In the genomic region with DNA sequence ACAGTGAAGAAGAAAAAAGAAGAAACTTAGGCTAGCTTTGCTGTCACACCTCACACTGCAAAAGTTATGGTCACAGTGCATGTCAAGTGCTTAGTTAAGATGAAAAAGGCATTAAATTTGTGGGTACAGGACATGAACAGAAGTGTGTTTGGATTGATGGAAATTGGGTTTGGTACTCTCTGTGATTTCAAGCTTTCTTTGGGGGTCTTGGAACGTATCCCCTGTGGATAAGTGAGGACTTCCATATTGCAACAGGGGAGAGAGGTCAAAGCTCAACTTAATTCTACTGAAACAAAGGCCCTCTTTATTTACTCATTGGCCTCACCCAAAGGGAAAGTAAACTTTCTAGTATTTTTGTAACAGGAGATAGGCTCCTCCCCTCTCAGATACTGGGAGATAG, we compare ENCODE assay signal across 3 cellular contexts.
TF ChIP-seq lines count a peak whose summit lies in the region.

No MANE protein-coding gene starts in this region.

TF ChIP-seq in GM23338, 12 proteins besides CTCF, POLR2A, EP300 and RAD21 (continued from another document and continues in another):
- TF ChIP-seq, protein P1, sequence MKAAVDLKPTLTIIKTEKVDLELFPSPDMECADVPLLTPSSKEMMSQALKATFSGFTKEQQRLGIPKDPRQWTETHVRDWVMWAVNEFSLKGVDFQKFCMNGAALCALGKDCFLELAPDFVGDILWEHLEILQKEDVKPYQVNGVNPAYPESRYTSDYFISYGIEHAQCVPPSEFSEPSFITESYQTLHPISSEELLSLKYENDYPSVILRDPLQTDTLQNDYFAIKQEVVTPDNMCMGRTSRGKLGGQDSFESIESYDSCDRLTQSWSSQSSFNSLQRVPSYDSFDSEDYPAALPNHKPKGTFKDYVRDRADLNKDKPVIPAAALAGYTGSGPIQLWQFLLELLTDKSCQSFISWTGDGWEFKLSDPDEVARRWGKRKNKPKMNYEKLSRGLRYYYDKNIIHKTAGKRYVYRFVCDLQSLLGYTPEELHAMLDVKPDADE (IDR thresholded peaks at IDR 0.05), result no peak
- TF ChIP-seq, protein P2, sequence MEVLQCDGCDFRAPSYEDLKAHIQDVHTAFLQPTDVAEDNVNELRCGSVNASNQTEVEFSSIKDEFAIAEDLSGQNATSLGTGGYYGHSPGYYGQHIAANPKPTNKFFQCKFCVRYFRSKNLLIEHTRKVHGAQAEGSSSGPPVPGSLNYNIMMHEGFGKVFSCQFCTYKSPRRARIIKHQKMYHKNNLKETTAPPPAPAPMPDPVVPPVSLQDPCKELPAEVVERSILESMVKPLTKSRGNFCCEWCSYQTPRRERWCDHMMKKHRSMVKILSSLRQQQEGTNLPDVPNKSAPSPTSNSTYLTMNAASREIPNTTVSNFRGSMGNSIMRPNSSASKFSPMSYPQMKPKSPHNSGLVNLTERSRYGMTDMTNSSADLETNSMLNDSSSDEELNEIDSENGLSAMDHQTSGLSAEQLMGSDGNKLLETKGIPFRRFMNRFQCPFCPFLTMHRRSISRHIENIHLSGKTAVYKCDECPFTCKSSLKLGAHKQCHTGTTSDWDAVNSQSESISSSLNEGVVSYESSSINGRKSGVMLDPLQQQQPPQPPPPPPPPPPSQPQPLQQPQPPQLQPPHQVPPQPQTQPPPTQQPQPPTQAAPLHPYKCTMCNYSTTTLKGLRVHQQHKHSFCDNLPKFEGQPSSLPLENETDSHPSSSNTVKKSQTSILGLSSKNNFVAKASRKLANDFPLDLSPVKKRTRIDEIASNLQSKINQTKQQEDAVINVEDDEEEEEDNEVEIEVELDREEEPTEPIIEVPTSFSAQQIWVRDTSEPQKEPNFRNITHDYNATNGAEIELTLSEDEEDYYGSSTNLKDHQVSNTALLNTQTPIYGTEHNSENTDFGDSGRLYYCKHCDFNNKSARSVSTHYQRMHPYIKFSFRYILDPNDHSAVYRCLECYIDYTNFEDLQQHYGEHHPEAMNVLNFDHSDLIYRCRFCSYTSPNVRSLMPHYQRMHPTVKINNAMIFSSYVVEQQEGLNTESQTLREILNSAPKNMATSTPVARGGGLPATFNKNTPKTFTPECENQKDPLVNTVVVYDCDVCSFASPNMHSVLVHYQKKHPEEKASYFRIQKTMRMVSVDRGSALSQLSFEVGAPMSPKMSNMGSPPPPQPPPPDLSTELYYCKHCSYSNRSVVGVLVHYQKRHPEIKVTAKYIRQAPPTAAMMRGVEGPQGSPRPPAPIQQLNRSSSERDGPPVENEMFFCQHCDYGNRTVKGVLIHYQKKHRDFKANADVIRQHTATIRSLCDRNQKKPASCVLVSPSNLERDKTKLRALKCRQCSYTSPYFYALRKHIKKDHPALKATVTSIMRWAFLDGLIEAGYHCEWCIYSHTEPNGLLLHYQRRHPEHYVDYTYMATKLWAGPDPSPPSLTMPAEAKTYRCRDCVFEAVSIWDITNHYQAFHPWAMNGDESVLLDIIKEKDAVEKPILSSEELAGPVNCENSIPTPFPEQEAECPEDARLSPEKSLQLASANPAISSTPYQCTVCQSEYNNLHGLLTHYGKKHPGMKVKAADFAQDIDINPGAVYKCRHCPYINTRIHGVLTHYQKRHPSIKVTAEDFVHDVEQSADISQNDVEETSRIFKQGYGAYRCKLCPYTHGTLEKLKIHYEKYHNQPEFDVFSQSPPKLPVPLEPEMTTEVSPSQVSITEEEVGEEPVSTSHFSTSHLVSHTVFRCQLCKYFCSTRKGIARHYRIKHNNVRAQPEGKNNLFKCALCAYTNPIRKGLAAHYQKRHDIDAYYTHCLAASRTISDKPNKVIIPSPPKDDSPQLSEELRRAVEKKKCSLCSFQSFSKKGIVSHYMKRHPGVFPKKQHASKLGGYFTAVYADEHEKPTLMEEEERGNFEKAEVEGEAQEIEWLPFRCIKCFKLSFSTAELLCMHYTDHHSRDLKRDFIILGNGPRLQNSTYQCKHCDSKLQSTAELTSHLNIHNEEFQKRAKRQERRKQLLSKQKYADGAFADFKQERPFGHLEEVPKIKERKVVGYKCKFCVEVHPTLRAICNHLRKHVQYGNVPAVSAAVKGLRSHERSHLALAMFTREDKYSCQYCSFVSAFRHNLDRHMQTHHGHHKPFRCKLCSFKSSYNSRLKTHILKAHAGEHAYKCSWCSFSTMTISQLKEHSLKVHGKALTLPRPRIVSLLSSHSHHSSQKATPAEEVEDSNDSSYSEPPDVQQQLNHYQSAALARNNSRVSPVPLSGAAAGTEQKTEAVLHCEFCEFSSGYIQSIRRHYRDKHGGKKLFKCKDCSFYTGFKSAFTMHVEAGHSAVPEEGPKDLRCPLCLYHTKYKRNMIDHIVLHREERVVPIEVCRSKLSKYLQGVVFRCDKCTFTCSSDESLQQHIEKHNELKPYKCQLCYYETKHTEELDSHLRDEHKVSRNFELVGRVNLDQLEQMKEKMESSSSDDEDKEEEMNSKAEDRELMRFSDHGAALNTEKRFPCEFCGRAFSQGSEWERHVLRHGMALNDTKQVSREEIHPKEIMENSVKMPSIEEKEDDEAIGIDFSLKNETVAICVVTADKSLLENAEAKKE (CRISPR knock-in tag; IDR thresholded peaks at IDR 0.05), result no peak

TF ChIP-seq in WTC11, 78 proteins besides CTCF, POLR2A, EP300 and RAD21 (continued from another document):
- TF ChIP-seq, protein P3, sequence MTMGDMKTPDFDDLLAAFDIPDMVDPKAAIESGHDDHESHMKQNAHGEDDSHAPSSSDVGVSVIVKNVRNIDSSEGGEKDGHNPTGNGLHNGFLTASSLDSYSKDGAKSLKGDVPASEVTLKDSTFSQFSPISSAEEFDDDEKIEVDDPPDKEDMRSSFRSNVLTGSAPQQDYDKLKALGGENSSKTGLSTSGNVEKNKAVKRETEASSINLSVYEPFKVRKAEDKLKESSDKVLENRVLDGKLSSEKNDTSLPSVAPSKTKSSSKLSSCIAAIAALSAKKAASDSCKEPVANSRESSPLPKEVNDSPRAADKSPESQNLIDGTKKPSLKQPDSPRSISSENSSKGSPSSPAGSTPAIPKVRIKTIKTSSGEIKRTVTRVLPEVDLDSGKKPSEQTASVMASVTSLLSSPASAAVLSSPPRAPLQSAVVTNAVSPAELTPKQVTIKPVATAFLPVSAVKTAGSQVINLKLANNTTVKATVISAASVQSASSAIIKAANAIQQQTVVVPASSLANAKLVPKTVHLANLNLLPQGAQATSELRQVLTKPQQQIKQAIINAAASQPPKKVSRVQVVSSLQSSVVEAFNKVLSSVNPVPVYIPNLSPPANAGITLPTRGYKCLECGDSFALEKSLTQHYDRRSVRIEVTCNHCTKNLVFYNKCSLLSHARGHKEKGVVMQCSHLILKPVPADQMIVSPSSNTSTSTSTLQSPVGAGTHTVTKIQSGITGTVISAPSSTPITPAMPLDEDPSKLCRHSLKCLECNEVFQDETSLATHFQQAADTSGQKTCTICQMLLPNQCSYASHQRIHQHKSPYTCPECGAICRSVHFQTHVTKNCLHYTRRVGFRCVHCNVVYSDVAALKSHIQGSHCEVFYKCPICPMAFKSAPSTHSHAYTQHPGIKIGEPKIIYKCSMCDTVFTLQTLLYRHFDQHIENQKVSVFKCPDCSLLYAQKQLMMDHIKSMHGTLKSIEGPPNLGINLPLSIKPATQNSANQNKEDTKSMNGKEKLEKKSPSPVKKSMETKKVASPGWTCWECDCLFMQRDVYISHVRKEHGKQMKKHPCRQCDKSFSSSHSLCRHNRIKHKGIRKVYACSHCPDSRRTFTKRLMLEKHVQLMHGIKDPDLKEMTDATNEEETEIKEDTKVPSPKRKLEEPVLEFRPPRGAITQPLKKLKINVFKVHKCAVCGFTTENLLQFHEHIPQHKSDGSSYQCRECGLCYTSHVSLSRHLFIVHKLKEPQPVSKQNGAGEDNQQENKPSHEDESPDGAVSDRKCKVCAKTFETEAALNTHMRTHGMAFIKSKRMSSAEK (CRISPR knock-in tag; IDR thresholded peaks at IDR 0.05; ENCODE audit: borderline replicate concordance), result no peak

TF ChIP-seq in HepG2, 621 proteins besides CTCF, POLR2A, EP300 and RAD21 (continued from another document and continues in another):
- TF ChIP-seq, protein P4, sequence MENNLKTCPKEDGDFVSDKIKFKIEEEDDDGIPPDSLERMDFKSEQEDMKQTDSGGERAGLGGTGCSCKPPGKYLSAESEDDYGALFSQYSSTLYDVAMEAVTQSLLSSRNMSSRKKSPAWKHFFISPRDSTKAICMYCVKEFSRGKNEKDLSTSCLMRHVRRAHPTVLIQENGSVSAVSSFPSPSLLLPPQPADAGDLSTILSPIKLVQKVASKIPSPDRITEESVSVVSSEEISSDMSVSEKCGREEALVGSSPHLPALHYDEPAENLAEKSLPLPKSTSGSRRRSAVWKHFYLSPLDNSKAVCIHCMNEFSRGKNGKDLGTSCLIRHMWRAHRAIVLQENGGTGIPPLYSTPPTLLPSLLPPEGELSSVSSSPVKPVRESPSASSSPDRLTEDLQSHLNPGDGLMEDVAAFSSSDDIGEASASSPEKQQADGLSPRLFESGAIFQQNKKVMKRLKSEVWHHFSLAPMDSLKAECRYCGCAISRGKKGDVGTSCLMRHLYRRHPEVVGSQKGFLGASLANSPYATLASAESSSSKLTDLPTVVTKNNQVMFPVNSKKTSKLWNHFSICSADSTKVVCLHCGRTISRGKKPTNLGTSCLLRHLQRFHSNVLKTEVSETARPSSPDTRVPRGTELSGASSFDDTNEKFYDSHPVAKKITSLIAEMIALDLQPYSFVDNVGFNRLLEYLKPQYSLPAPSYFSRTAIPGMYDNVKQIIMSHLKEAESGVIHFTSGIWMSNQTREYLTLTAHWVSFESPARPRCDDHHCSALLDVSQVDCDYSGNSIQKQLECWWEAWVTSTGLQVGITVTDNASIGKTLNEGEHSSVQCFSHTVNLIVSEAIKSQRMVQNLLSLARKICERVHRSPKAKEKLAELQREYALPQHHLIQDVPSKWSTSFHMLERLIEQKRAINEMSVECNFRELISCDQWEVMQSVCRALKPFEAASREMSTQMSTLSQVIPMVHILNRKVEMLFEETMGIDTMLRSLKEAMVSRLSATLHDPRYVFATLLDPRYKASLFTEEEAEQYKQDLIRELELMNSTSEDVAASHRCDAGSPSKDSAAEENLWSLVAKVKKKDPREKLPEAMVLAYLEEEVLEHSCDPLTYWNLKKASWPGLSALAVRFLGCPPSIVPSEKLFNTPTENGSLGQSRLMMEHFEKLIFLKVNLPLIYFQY (CRISPR knock-in tag; IDR thresholded peaks at IDR 0.05; ENCODE audit: borderline replicate concordance), result 0 out of 2 replicates have a peak, but pooled peaks have one; percentile 45
- TF ChIP-seq SSRP1 (CRISPR knock-in tag; IDR thresholded peaks at IDR 0.05), result 0 out of 2 replicates have a peak, but pooled peaks have one; percentile 23
- peak; percentile 64; the same call in 1 of the 2 replicates for TF ChIP-seq ZBTB7A (CRISPR knock-in tag; IDR thresholded peaks at IDR 0.05)
- peak; percentile 75 for TF ChIP-seq NR2F6 (IDR thresholded peaks at IDR 0.05)
- peak; percentile 80 for TF ChIP-seq NR2F6 (CRISPR knock-in tag; IDR thresholded peaks at IDR 0.05)
- TF ChIP-seq ZNF629 (CRISPR knock-in tag; conservative IDR thresholded peaks at IDR 0.05), result no peak
- TF ChIP-seq CEBPB (IDR thresholded peaks at IDR 0.05; ENCODE audit: borderline replicate concordance, low read depth, low read length), result peak; percentile 75
- TF ChIP-seq, protein P5, sequence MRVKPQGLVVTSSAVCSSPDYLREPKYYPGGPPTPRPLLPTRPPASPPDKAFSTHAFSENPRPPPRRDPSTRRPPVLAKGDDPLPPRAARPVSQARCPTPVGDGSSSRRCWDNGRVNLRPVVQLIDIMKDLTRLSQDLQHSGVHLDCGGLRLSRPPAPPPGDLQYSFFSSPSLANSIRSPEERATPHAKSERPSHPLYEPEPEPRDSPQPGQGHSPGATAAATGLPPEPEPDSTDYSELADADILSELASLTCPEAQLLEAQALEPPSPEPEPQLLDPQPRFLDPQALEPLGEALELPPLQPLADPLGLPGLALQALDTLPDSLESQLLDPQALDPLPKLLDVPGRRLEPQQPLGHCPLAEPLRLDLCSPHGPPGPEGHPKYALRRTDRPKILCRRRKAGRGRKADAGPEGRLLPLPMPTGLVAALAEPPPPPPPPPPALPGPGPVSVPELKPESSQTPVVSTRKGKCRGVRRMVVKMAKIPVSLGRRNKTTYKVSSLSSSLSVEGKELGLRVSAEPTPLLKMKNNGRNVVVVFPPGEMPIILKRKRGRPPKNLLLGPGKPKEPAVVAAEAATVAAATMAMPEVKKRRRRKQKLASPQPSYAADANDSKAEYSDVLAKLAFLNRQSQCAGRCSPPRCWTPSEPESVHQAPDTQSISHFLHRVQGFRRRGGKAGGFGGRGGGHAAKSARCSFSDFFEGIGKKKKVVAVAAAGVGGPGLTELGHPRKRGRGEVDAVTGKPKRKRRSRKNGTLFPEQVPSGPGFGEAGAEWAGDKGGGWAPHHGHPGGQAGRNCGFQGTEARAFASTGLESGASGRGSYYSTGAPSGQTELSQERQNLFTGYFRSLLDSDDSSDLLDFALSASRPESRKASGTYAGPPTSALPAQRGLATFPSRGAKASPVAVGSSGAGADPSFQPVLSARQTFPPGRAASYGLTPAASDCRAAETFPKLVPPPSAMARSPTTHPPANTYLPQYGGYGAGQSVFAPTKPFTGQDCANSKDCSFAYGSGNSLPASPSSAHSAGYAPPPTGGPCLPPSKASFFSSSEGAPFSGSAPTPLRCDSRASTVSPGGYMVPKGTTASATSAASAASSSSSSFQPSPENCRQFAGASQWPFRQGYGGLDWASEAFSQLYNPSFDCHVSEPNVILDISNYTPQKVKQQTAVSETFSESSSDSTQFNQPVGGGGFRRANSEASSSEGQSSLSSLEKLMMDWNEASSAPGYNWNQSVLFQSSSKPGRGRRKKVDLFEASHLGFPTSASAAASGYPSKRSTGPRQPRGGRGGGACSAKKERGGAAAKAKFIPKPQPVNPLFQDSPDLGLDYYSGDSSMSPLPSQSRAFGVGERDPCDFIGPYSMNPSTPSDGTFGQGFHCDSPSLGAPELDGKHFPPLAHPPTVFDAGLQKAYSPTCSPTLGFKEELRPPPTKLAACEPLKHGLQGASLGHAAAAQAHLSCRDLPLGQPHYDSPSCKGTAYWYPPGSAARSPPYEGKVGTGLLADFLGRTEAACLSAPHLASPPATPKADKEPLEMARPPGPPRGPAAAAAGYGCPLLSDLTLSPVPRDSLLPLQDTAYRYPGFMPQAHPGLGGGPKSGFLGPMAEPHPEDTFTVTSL (CRISPR knock-in tag; IDR thresholded peaks at IDR 0.05; ENCODE audit: borderline replicate concordance), result peak; percentile 75; the same call in 1 of the 2 replicates
- 0 out of 2 replicates have a peak, but pooled peaks have one; percentile 17 for TF ChIP-seq HMG20B (CRISPR knock-in tag; conservative IDR thresholded peaks at IDR 0.05)
- TF ChIP-seq PHF21A (CRISPR knock-in tag; IDR thresholded peaks at IDR 0.05), result peak; percentile 69
- TF ChIP-seq FOXJ3 (CRISPR knock-in tag; IDR thresholded peaks at IDR 0.05; ENCODE audit: borderline replicate concordance), result peak; percentile 66; the same call in 1 of the 2 replicates
- TF ChIP-seq ZFP62 (CRISPR knock-in tag; IDR thresholded peaks at IDR 0.05), result no peak
- TF ChIP-seq SIX1 (CRISPR knock-in tag; IDR thresholded peaks at IDR 0.05; ENCODE audit: borderline replicate concordance), result peak; percentile 70; the same call in 1 of the 2 replicates
- no peak for TF ChIP-seq CCAR2 (optimal IDR thresholded peaks at IDR 0.05; ENCODE audit: low read depth, low read length)
- TF ChIP-seq, protein P6, sequence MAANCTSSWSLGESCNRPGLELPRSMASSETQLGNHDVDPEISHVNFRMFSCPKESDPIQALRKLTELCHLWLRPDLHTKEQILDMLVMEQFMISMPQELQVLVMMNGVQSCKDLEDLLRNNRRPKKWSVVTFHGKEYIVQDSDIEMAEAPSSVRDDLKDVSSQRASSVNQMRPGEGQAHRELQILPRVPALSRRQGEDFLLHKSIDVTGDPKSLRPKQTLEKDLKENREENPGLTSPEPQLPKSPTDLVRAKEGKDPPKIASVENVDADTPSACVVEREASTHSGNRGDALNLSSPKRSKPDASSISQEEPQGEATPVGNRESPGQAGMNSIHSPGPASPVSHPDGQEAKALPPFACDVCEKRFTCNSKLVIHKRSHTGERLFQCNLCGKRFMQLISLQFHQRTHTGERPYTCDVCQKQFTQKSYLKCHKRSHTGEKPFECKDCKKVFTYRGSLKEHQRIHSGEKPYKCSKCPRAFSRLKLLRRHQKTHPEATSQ (CRISPR knock-in tag; IDR thresholded peaks at IDR 0.05; ENCODE audit: borderline replicate concordance), result peak; percentile 57; the same call in 1 of the 2 replicates
